In the genomic region with DNA sequence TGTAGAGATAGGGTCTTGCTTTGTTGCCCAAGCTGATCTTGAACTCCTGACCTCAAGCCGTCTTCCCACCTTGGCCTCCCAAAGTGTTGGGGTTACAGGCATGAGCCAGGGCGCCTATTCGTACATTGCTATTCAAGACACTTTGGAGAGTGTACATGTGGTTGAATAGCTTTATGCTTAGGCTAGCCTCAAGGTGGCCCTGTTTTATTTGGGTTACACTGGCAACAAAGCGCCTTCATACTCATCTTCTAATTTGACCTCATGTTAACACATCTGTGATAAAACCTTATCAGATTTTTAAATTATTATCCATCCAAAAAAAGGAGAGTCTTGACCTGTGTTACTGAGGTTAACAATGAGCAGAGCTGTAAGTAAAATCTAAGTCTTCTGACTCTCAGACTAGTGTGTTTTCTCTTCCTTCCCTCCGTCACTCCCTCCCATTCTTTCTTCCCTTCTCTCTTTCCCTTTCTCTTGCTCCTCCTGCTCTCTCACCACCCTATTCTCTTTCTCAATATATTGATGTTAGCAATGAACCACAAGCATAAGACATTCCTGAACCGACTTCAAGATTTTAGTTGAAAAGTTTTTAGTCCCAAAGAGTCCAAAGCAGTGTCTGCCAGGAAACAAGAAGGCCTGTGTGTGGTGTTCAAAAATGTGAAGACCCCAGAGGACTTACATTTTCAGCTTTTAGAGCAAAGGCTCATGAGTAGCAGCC, we compare ENCODE assay signal across 19 cellular contexts.
A peak's percentile ranks its signal among the peaks of the same experiment; 100 is the strongest.
DNase-seq lines count a peak whose midpoint lies in the region; ATAC-seq, FAIRE-seq and TF ChIP-seq lines count a peak whose summit lies in the region.
"Had no signal": no experiment of that assay in that cellular context is flagged by ENCODE, and none has a peak within 500 bp of the region (broad histone marks: within the 10 kb centered on the region; RNA-seq: fewer than 3 reads in every experiment).

No MANE protein-coding gene starts in this region.

- H3K27ac Mint-ChIP-seq in astrocyte (ENCODE audit: unreplicated experiment), result no peak overlapping the region
- H3K27ac Mint-ChIP-seq: activated CD4-positive, alpha-beta memory T cell treated with anti-CD3 and anti-CD28 coated beads, Interleukin-2, amount 10 ng/mL, durations not matched to agents 7 days and 5 days; activated naive CD4-positive, alpha-beta T cell treated with anti-CD3 and anti-CD28 coated beads, Interleukin-2, amount 50 U/mL, for 24 hours had no signal

- H3K4me1 ChIP-seq in astrocyte (ENCODE audit: insufficient read depth, low read length) (no peaks in the 10 kb centered on the region), heart left ventricle (peaks cover 0 to 4% (median 0%) of the 10 kb centered on the region in 12 donors)
- H3K4me1 ChIP-seq: A549, parathyroid adenoma had no signal

- H3K9ac ChIP-seq in astrocyte (ENCODE audit: low read length), result no peak overlapping the region
- H3K9ac ChIP-seq: parathyroid adenoma had no signal

- no peak overlapping the region for H2AFZ ChIP-seq in astrocyte (ENCODE audit: low read depth, low read length)
- H2AFZ ChIP-seq: parathyroid adenoma had no signal

- no peaks in the 10 kb centered on the region for H3K79me2 ChIP-seq in astrocyte (ENCODE audit: insufficient read depth, low read length)
- H3K79me2 ChIP-seq: parathyroid adenoma had no signal

- H3K36me3 Mint-ChIP-seq in astrocyte (ENCODE audit: low read depth, unreplicated experiment), result no peaks in the 10 kb centered on the region

- TF ChIP-seq POLR2A in heart left ventricle (IDR thresholded peaks at IDR 0.05), result no peak

- H4K20me1 ChIP-seq in astrocyte (ENCODE audit: insufficient read depth, low read length), result no peaks in the 10 kb centered on the region

- ATAC-seq in heart left ventricle, result peak in 3 of 4 donors; percentile 39 to 60 (median 41)
- ATAC-seq in sciatic nerve, result peak; percentile 87
- ATAC-seq in GM18511 (IDR thresholded peaks at IDR 0.05; ENCODE audit: unreplicated experiment), result no peak
- no peak for ATAC-seq in HG03442 (IDR thresholded peaks at IDR 0.05; ENCODE audit: unreplicated experiment)
- ATAC-seq: A549; activated T-cell treated with anti-CD3 and anti-CD28 coated beads, Interleukin-2, amount 50 U/mL, for 4 hours had no signal

- TF ChIP-seq CTCF in AG10803 (conservative IDR thresholded peaks at IDR 0.05; ENCODE audit: low read length) (no peak), astrocyte (IDR thresholded peaks at IDR 0.05; ENCODE audit: insufficient read depth, low read depth, low read length) (no peak), heart left ventricle (IDR thresholded peaks at IDR 0.05) (no peak)

- H3K27me3 Mint-ChIP-seq in astrocyte (ENCODE audit: low read depth, unreplicated experiment), result no peaks in the 10 kb centered on the region
- H3K27me3 Mint-ChIP-seq: activated CD4-positive, alpha-beta memory T cell treated with anti-CD3 and anti-CD28 coated beads, Interleukin-2, amount 10 ng/mL, durations not matched to agents 7 days and 5 days; activated naive CD4-positive, alpha-beta T cell treated with anti-CD3 and anti-CD28 coated beads, Interleukin-2, amount 50 U/mL, for 24 hours had no signal

- H3K9me3 Mint-ChIP-seq in astrocyte (ENCODE audit: unreplicated experiment), result peaks cover 20% of the 10 kb centered on the region

- H3K27ac ChIP-seq in astrocyte (ENCODE audit: low read depth, low read length) (no peak overlapping the region), heart left ventricle (peak overlapping the region in 5 of 12 donors; percentile 16 to 64 (median 45))
- H3K27ac ChIP-seq: A549, brain microvascular endothelial cell, parathyroid adenoma had no signal

- peak; percentile 34 for DNase-seq in AG10803 (ENCODE audit: low read depth)
- no peak for DNase-seq in astrocyte (ENCODE audit: low read depth)
- no peak for DNase-seq in heart left ventricle
- no peak for DNase-seq in sciatic nerve (ENCODE audit: low spot score)
- DNase-seq in GM19240 (ENCODE audit: insufficient read length, low spot score), result no peak
- no peak for DNase-seq in UCSD-AML1 (lab: John Stamatoyannopoulos, UW; ENCODE audit: unreplicated experiment)
- DNase-seq: activated CD4-positive, alpha-beta memory T cell treated with anti-CD3 and anti-CD28 coated beads, Interleukin-2, amount 10 ng/mL, durations not matched to agents 7 days and 5 days; activated T-cell treated with anti-CD3 and anti-CD28 coated beads, Interleukin-2, amount 50 U/mL, for 4 hours; brain microvascular endothelial cell; CD4-positive, CD25-positive, alpha-beta regulatory T cell; DMS79; NCI-H1436 treated with DMSO at 0.1 percent for 48 hours had no signal

- intact Hi-C loops in heart left ventricle (cut with DNase I) (no loop called here), sciatic nerve (cut with DNase I) (no loop called here)

- H3K9me3 ChIP-seq in astrocyte (ENCODE audit: insufficient read depth, low read depth, low read length) (no peaks in the 10 kb centered on the region), heart left ventricle (peaks cover 0 to 27% (median 15%) of the 10 kb centered on the region in 12 donors)

- 81 to 90% (median 86%) methylated on average over 6 of the region's 6 CpGs for WGBS in heart left ventricle, 4 donors

- peak overlapping the region; percentile 23 for H3K4me2 ChIP-seq in astrocyte (ENCODE audit: low read length)
- H3K4me2 ChIP-seq: A549 had no signal

- H3K36me3 ChIP-seq in astrocyte (ENCODE audit: insufficient read depth, low read length), result no peaks in the 10 kb centered on the region
- H3K36me3 ChIP-seq in heart left ventricle, result no peaks in the 10 kb centered on the region
- H3K36me3 ChIP-seq: brain microvascular endothelial cell had no signal

- no peak overlapping the region for H3K4me3 Mint-ChIP-seq in astrocyte (ENCODE audit: unreplicated experiment)
- H3K4me3 Mint-ChIP-seq: activated CD4-positive, alpha-beta memory T cell treated with anti-CD3 and anti-CD28 coated beads, Interleukin-2, amount 10 ng/mL, durations not matched to agents 7 days and 5 days; activated naive CD4-positive, alpha-beta T cell treated with anti-CD3 and anti-CD28 coated beads, Interleukin-2, amount 50 U/mL, for 24 hours; activated T-cell treated with anti-CD3 and anti-CD28 coated beads, Interleukin-2, amount 50 U/mL, for 4 hours; CD4-positive, CD25-positive, alpha-beta regulatory T cell had no signal

- no peak for FAIRE-seq in astrocyte (lab: Jason Lieb, UNC)
- FAIRE-seq: A549, GM18507, HTR-8/SVneo had no signal

- no peaks in the 10 kb centered on the region for H3K4me1 Mint-ChIP-seq in astrocyte (ENCODE audit: low read depth, unreplicated experiment)
- H3K4me1 Mint-ChIP-seq: activated CD4-positive, alpha-beta memory T cell treated with anti-CD3 and anti-CD28 coated beads, Interleukin-2, amount 10 ng/mL, durations not matched to agents 7 days and 5 days; activated naive CD4-positive, alpha-beta T cell treated with anti-CD3 and anti-CD28 coated beads, Interleukin-2, amount 50 U/mL, for 24 hours; CD4-positive, CD25-positive, alpha-beta regulatory T cell had no signal

- peaks cover 4% of the 10 kb centered on the region for H3K27me3 ChIP-seq in astrocyte (ENCODE audit: insufficient read depth, low read length)
- H3K27me3 ChIP-seq in heart left ventricle, result no peaks in the 10 kb centered on the region
- H3K27me3 ChIP-seq: brain microvascular endothelial cell had no signal

- no peak overlapping the region for H3K4me3 ChIP-seq in AG10803 (ENCODE audit: low read length)
- H3K4me3 ChIP-seq in astrocyte (ENCODE audit: insufficient read depth, low read depth, low read length), result no peak overlapping the region
- peak overlapping the region in 2 of 12 donors; percentile 5 to 30 for H3K4me3 ChIP-seq in heart left ventricle
- H3K4me3 ChIP-seq: A549 had no signal

Comparison
In these comparisons a context has a peak if more than half of its experiments do, and no peak if none do; other contexts are left out.
1. ATAC-seq: peak in heart left ventricle (3 of 4) and sciatic nerve (single experiment); none in GM18511 (single experiment) and HG03442 (single experiment).